In the genomic region with DNA sequence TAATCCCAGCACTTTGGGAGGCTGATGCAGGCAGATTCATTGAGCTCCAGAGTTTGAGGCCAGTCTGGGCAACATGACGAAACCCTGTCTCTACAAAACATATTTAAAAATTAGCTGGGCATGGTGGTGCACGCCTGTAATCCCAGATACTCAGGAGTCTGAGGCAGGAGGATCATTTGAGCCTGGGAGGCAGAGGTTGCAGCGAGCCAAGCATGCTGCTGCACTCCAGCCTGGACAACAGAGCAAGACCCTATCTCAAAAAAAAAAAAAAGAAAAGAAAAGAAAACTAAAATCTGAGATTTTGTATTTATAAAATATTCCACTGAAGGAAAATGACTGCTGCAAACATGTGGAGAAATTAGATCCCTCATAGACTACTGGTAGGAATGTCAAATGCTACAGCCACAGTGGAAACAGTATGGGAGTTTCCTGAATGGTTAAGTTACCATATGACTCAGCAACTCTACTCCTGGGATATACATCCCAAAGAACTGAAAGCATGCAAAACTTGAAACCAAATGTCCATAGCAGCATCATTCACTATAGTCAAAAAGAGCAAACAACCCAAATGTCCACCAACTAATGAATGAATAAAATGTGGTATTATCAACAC, we compare ENCODE assay signal across 13 cellular contexts.
DNase-seq lines count a peak whose midpoint lies in the region; ATAC-seq and TF ChIP-seq lines count a peak whose summit lies in the region.
"Had no signal": no experiment of that assay in that cellular context is flagged by ENCODE, and none has a peak within 500 bp of the region (broad histone marks: within the 10 kb centered on the region; RNA-seq: fewer than 3 reads in every experiment).

No MANE protein-coding gene starts in this region.

- H3K27me3 ChIP-seq in A673 (replicated peaks; ENCODE audit: insufficient read depth, low read depth, low read length, poor library complexity) (no peaks in the 10 kb centered on the region), SJCRH30 (no peaks in the 10 kb centered on the region)
- H3K27me3 ChIP-seq: right atrium auricular region had no signal

- intact Hi-C loops in A673 (cut with micrococcal nuclease; ENCODE audit: unreplicated experiment): no loop called here

- CTCF ChIA-PET in A673 (lab: Charles Lee): no interaction called here

- H3K36me3 ChIP-seq in A673 (ENCODE audit: insufficient read depth, low read length, poor library complexity, severe bottlenecking) (peaks cover 49% of the 10 kb centered on the region), SJCRH30 (peaks cover 33% of the 10 kb centered on the region)

- POLR2A ChIA-PET in A673 (lab: Charles Lee; ENCODE audit: low non-redundant PET): no interaction called here

- peak; percentile 32 for TF ChIP-seq CTCF in A673 (conservative IDR thresholded peaks at IDR 0.05; ENCODE audit: low read depth, low read length)

- no peak for ATAC-seq in HG03159 (IDR thresholded peaks at IDR 0.05; ENCODE audit: unreplicated experiment)

- BruUV-seq in A673 (replicated peaks; lab: Mats Ljungman, UMichigan): no TSS peak

- H3K27ac ChIP-seq in A673 (ENCODE audit: low read depth, low read length, poor library complexity, severe bottlenecking) (peak overlapping the region; percentile 45), SJCRH30 (no peak overlapping the region), substantia nigra (ENCODE audit: low read depth, low read length, poor library complexity, severe bottlenecking) (no peak overlapping the region)
- H3K27ac ChIP-seq: right atrium auricular region, WERI-Rb-1 had no signal

- peak; percentile 60 for DNase-seq in A673 (ENCODE audit: low spot score)
- DNase-seq in HCEC 1CT: peak; percentile 77
- DNase-seq in amniotic epithelial cell (ENCODE audit: low read depth): peak; percentile 72
- peak; percentile 27 for DNase-seq in glomerular endothelial cell (ENCODE audit: extremely low read depth, low read depth, low spot score)
- no peak for DNase-seq in stimulated activated CD4-positive, alpha-beta T cell treated with anti-CD3 and anti-CD28 coated beads, Interleukin-2, amount 100 ng/mL, for 48 hours
- DNase-seq in SJCRH30: no peak
- DNase-seq in substantia nigra (lab: John Stamatoyannopoulos, UW): no peak
- DNase-seq: activated naive CD4-positive, alpha-beta T cell treated with Interleukin-2 at 50 U/mL for 16 hours; COR-L47; NCI-H1436 treated with DMSO at 0.1 percent for 48 hours; WERI-Rb-1 had no signal

- H3K4me3 ChIP-seq in A673 (ENCODE audit: low read depth, low read length, poor library complexity, severe bottlenecking): no peak overlapping the region
- no peak overlapping the region for H3K4me3 ChIP-seq in SJCRH30
- H3K4me3 ChIP-seq: right atrium auricular region had no signal

- H3K9me3 ChIP-seq in A673 (ENCODE audit: low read depth, low read length, poor library complexity, severe bottlenecking): no peaks in the 10 kb centered on the region
- no peaks in the 10 kb centered on the region for H3K9me3 ChIP-seq in SJCRH30 (replicated peaks)
- H3K9me3 ChIP-seq: right atrium auricular region had no signal

- H3K4me1 ChIP-seq in A673 (ENCODE audit: insufficient read depth, low read length, poor library complexity, severe bottlenecking) (peaks cover 12% of the 10 kb centered on the region), SJCRH30 (peaks cover 8% of the 10 kb centered on the region; the same call in 1 of the 2 replicates)
- H3K4me1 ChIP-seq: right atrium auricular region had no signal

Comparison
In these comparisons a context has a peak if more than half of its experiments do, and no peak if none do; other contexts are left out.
1. DNase-seq: peak in A673 (single experiment), HCEC 1CT (single experiment), amniotic epithelial cell (single experiment) and glomerular endothelial cell (single experiment); none in stimulated activated CD4-positive, alpha-beta T cell treated with anti-CD3 and anti-CD28 coated beads, Interleukin-2, amount 100 ng/mL, for 48 hours (0 of 2), SJCRH30 (0 of 2) and substantia nigra (0 of 49).